ENCODE assay signal across 17 cellular contexts in genomic region chr7:43484678-43485355, GRCh38.
DNase-seq lines count a peak whose midpoint lies in the region; ATAC-seq, FAIRE-seq and TF ChIP-seq lines count a peak whose summit lies in the region.
"Had no signal": no experiment of that assay in that cellular context is flagged by ENCODE, and none has a peak within 500 bp of the region (broad histone marks: within the 10 kb centered on the region; RNA-seq: fewer than 3 reads in every experiment).

No MANE protein-coding gene starts in this region.

- H3K4me3 Mint-ChIP-seq in astrocyte (ENCODE audit: unreplicated experiment) (no peak overlapping the region), progenitor cell of endocrine pancreas (ENCODE audit: low read depth) (no peak overlapping the region)

- H3K79me2 ChIP-seq in astrocyte (ENCODE audit: insufficient read depth, low read length): no peaks in the 10 kb centered on the region

- peaks cover 3% of the 10 kb centered on the region for H3K9me3 Mint-ChIP-seq in astrocyte (ENCODE audit: unreplicated experiment)
- peaks cover 3% of the 10 kb centered on the region for H3K9me3 Mint-ChIP-seq in progenitor cell of endocrine pancreas (ENCODE audit: low read depth)

- intact Hi-C loops in Right ventricle myocardium inferior (cut with DNase I): no loop called here

- ATAC-seq in Right ventricle myocardium inferior: no peak
- ATAC-seq in HG03159 (IDR thresholded peaks at IDR 0.05; ENCODE audit: unreplicated experiment): no peak
- no peak for ATAC-seq in omental fat pad (ENCODE audit: low FRiP score)
- ATAC-seq: GM12878 had no signal

- H3K9me3 ChIP-seq in cardiac muscle cell (ENCODE audit: low read depth) (no peaks in the 10 kb centered on the region), astrocyte (ENCODE audit: insufficient read depth, low read depth, low read length) (no peaks in the 10 kb centered on the region)

- H3K27ac ChIP-seq in cardiac muscle cell (peak overlapping the region; percentile 87), astrocyte (ENCODE audit: low read depth, low read length) (no peak overlapping the region)
- H3K27ac ChIP-seq: C4-2B had no signal

- no peak overlapping the region for H3K27ac Mint-ChIP-seq in astrocyte (ENCODE audit: unreplicated experiment)
- peak overlapping the region; percentile 34 for H3K27ac Mint-ChIP-seq in progenitor cell of endocrine pancreas

- H3K27me3 ChIP-seq in cardiac muscle cell (no peaks in the 10 kb centered on the region), astrocyte (ENCODE audit: insufficient read depth, low read length) (peaks cover 9% of the 10 kb centered on the region)

- peak in 1 of 2 donors; percentile 53 for DNase-seq in cardiac muscle cell (ENCODE audit: low read depth in 1 of 2, low spot score in 1 of 2)
- DNase-seq in Right ventricle myocardium inferior (ENCODE audit: missing footprints): no peak
- peak; percentile 34 for DNase-seq in MV-4-11 (lab: John Stamatoyannopoulos, UW)
- no peak for DNase-seq in astrocyte (ENCODE audit: low read depth)
- no peak for DNase-seq in progenitor cell of endocrine pancreas (ENCODE audit: low spot score, unreplicated experiment)
- no peak for DNase-seq in omental fat pad (ENCODE audit: low spot score)
- no peak for DNase-seq in NCI-H1092 treated with DMSO at 0.1 percent for 48 hours (lab: John Stamatoyannopoulos, UW)
- DNase-seq: KG1, NCI-H1417, NCI-H1930, NCI-H2171 treated with DMSO at 0.1 percent for 48 hours, NCI-H774 had no signal

- H3K4me1 ChIP-seq in cardiac muscle cell (ENCODE audit: low read depth) (peaks cover 43% of the 10 kb centered on the region), astrocyte (ENCODE audit: insufficient read depth, low read length) (peaks cover 5% of the 10 kb centered on the region)

- H3K4me2 ChIP-seq in astrocyte (ENCODE audit: low read length): no peak overlapping the region

- H3K4me1 Mint-ChIP-seq in astrocyte (ENCODE audit: low read depth, unreplicated experiment) (peaks cover 36% of the 10 kb centered on the region), progenitor cell of endocrine pancreas (ENCODE audit: low read depth) (peaks cover 59% of the 10 kb centered on the region)

- H3K36me3 Mint-ChIP-seq in astrocyte (ENCODE audit: low read depth, unreplicated experiment) (no peaks in the 10 kb centered on the region), progenitor cell of endocrine pancreas (ENCODE audit: insufficient read depth) (no peaks in the 10 kb centered on the region)

- H4K20me1 ChIP-seq in astrocyte (ENCODE audit: insufficient read depth, low read length): no peaks in the 10 kb centered on the region

- H2AFZ ChIP-seq in astrocyte (ENCODE audit: low read depth, low read length): no peak overlapping the region

- no peaks in the 10 kb centered on the region for H3K36me3 ChIP-seq in cardiac muscle cell
- no peaks in the 10 kb centered on the region for H3K36me3 ChIP-seq in astrocyte (ENCODE audit: insufficient read depth, low read length)

- TF ChIP-seq CTCF in cardiac muscle cell (IDR thresholded peaks at IDR 0.05; ENCODE audit: low read depth, low read length): no peak
- TF ChIP-seq CTCF in astrocyte (IDR thresholded peaks at IDR 0.05; ENCODE audit: insufficient read depth, low read depth, low read length): no peak
- TF ChIP-seq CTCF in progenitor cell of endocrine pancreas (IDR thresholded peaks at IDR 0.05; ENCODE audit: unreplicated experiment): no peak
- no peak for TF ChIP-seq CTCF in omental fat pad (IDR thresholded peaks at IDR 0.05)

- H3K27me3 Mint-ChIP-seq in astrocyte (ENCODE audit: low read depth, unreplicated experiment): no peaks in the 10 kb centered on the region
- no peaks in the 10 kb centered on the region for H3K27me3 Mint-ChIP-seq in progenitor cell of endocrine pancreas

- peak; percentile 54 for FAIRE-seq in astrocyte (lab: Jason Lieb, UNC)
- FAIRE-seq: A204.1, GM12878, H54 had no signal

- no peak overlapping the region for H3K9ac ChIP-seq in astrocyte (ENCODE audit: low read length)

- H3K4me3 ChIP-seq in cardiac muscle cell: no peak overlapping the region
- no peak overlapping the region for H3K4me3 ChIP-seq in astrocyte (ENCODE audit: insufficient read depth, low read depth, low read length)
- H3K4me3 ChIP-seq: GM12878 had no signal
